8 cellular contexts compared by ENCODE assay signal in the genomic region with DNA sequence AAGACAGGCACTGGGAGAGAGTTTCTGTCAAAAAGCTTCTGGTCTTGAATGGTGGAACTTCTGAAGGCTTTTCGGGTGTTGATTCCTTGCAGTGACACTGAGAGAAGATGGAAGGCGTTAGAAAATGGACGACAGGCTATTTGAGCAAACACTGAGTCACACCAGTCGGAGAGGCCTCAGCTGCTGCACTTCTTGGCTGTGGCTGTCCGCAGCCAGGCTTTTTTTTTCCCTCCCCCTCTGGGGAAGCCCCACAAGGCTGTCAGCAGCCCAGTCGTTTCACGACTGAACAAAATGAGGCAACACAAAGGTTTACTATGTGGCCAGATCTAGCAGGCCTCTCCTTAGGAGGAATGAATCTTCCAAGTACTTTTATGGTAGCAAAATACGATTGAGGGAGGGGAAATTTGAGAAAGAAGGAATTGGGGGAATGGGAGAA. TPM values are rescaled to one million over a fixed set of nuclear protein-coding genes. Genes with fewer than 3 reads are reported as not detected.
DNase-seq lines count a peak whose midpoint lies in the region; ATAC-seq, FAIRE-seq and TF ChIP-seq lines count a peak whose summit lies in the region.

No MANE protein-coding gene starts in this region.

- WGBS in GM12878 (ENCODE audit: insufficient coverage, insufficient replicate concordance, low lambda C conversion rate, missing lambda C conversion rate): 0% methylated on average over 8 of the region's 8 CpGs
- 2% methylated on average over 8 of the region's 8 CpGs for WGBS in smooth muscle cell (ENCODE audit: low lambda C conversion rate)

- no peak for TF ChIP-seq CTCF in OCI-LY1 (IDR thresholded peaks at IDR 0.05; ENCODE audit: low read length)
- no peak for TF ChIP-seq CTCF in GM12878 (IDR thresholded peaks at IDR 0.05 in 2 of 3, conservative IDR thresholded peaks at IDR 0.05 in 1 of 3; ENCODE audit: control insufficient read depth in 2 of 3, extremely low read depth in 1 of 3, insufficient read depth in 1 of 3, low read depth in 3 of 3, low read length in 3 of 3)
- TF ChIP-seq CTCF in smooth muscle cell (IDR thresholded peaks at IDR 0.05; ENCODE audit: borderline replicate concordance, insufficient read depth, poor library complexity, severe bottlenecking): no peak

- SMC1A ChIA-PET in GM12878 (lab: Charles Lee; ENCODE audit: uncharacterized antibody, unreplicated experiment): interaction anchor here (0.6 to 22.2 kb wide), 19 partner anchors 8 to 357 kb away, joined by 3 to 470 read pairs (median 5); a partner anchor contains a TSS

- H3K27ac ChIP-seq in OCI-LY1 (ENCODE audit: low read depth, low read length, poor library complexity, severe bottlenecking): peak overlapping the region; percentile 90
- H3K27ac ChIP-seq in GM12878 (ENCODE audit: control insufficient read depth, insufficient read depth): peak overlapping the region; percentile 74
- peak overlapping the region; percentile 97 for H3K27ac ChIP-seq in smooth muscle cell (ENCODE audit: low read depth)

- H3K9me3 ChIP-seq in OCI-LY1 (ENCODE audit: low read length) (no peaks in the 10 kb centered on the region), GM12878 (replicated peaks; ENCODE audit: control insufficient read depth, insufficient read depth, low read length) (no peaks in the 10 kb centered on the region), smooth muscle cell (replicated peaks; ENCODE audit: low read depth) (no peaks in the 10 kb centered on the region)

- no TSS peak for BruUV-seq in GM12878 (replicated peaks; lab: Mats Ljungman, UMichigan)

- H3K4me3 ChIP-seq in OCI-LY1 (ENCODE audit: low read depth, low read length, poor library complexity, severe bottlenecking) (no peak overlapping the region), GM12878 (peak overlapping the region; percentile 6; the same call in 1 of the 2 replicates), smooth muscle cell (no peak overlapping the region)

- H3K9ac ChIP-seq in OCI-LY1 (ENCODE audit: low read length) (peak overlapping the region; percentile 58), GM12878 (ENCODE audit: control insufficient read depth, insufficient read depth, low read length) (peak overlapping the region; percentile 54), smooth muscle cell (ENCODE audit: low read depth) (peak overlapping the region; percentile 79)

- no peak for FAIRE-seq in GM12878 (lab: Jason Lieb, UNC)

- H2AFZ ChIP-seq in OCI-LY1 (ENCODE audit: low read length): no peak overlapping the region
- H2AFZ ChIP-seq in GM12878 (ENCODE audit: control insufficient read depth, low read depth, low read length): no peak overlapping the region
- H2AFZ ChIP-seq in smooth muscle cell (ENCODE audit: low read depth): peak overlapping the region; percentile 22

- H4K20me1 ChIP-seq in OCI-LY1 (ENCODE audit: insufficient read depth, low read length): no peaks in the 10 kb centered on the region
- no peaks in the 10 kb centered on the region for H4K20me1 ChIP-seq in GM12878 (ENCODE audit: control insufficient read depth, insufficient read depth)
- H4K20me1 ChIP-seq in smooth muscle cell (ENCODE audit: low read depth): peaks cover 3% of the 10 kb centered on the region

- peak; percentile 36 to 62; a peak in 2 of 4 replicates for TF ChIP-seq EP300 in GM12878 (IDR thresholded peaks at IDR 0.05; ENCODE audit: borderline replicate concordance in 1 of 2, control insufficient read depth in 1 of 2, low read depth in 2 of 2, low read length in 2 of 2)

- DNase-seq in C1 segment of cervical spinal cord (lab: John Stamatoyannopoulos, UW) (peak in 12 of 14 donors; percentile 10 to 87 (median 64)), GM12878 (ENCODE audit: low read depth, low spot score) (no peak), iris pigment epithelial cell (ENCODE audit: low read depth) (peak; percentile 97), smooth muscle cell (lab: John Stamatoyannopoulos, UW; ENCODE audit: unreplicated experiment) (peak; percentile 46), Kasumi-1 (lab: John Stamatoyannopoulos, UW) (no peak), NCI-H748 treated with DMSO at 0.1 percent for 48 hours (lab: John Stamatoyannopoulos, UW) (no peak)

- H3K27me3 ChIP-seq in OCI-LY1 (ENCODE audit: insufficient read depth, low read length) (no peaks in the 10 kb centered on the region), GM12878 (replicated peaks in 1 of 2; ENCODE audit: control insufficient read depth in 2 of 2, insufficient read depth in 2 of 2, low read length in 1 of 2) (no peaks in the 10 kb centered on the region), smooth muscle cell (ENCODE audit: low read depth) (no peaks in the 10 kb centered on the region)

- POLR2A ChIA-PET in GM12878 (lab: Charles Lee): interaction anchor here (0.8 to 7.1 kb wide), 11 partner anchors 10 to 186 kb away, joined by 3 to 78 read pairs (median 5); a partner anchor contains a TSS

- RAD21 ChIA-PET in GM12878 (lab: Charles Lee; ENCODE audit: unreplicated experiment): interaction anchor here (0.7 to 9.8 kb wide), 17 partner anchors 10 to 245 kb away, joined by 3 to 126 read pairs (median 5); a partner anchor contains a TSS

- TF ChIP-seq POLR2A in GM12878 (IDR thresholded peaks at IDR 0.05; ENCODE audit: low read depth, low read length): no peak

- intact Hi-C loops in GM12878 (cut with micrococcal nuclease; ENCODE audit: unreplicated experiment): loop anchor here (1.0 to 5.0 kb wide), 2 partner anchors 27 to 244 kb away; no protein-coding TSS in a partner anchor

- ATAC-seq in GM21423 (IDR thresholded peaks at IDR 0.05; ENCODE audit: unreplicated experiment) (peak; percentile 51), GM12878 (peak; percentile 93)

- peak overlapping the region; percentile 38 for H3K4me2 ChIP-seq in OCI-LY1 (ENCODE audit: low read length)
- peak overlapping the region; percentile 76; the same call in 1 of the 2 replicates for H3K4me2 ChIP-seq in GM12878 (ENCODE audit: control insufficient read depth, insufficient read depth)
- peak overlapping the region; percentile 80 for H3K4me2 ChIP-seq in smooth muscle cell

- CTCF ChIA-PET in GM12878 (lab: Yijun Ruan, JAX): interaction anchor here (0.6 to 18.9 kb wide), 14 partner anchors 10 to 251 kb away, joined by 3 to 240 read pairs (median 4); a partner anchor contains a TSS

- H3K79me2 ChIP-seq in OCI-LY1 (ENCODE audit: insufficient read depth, low read length) (peaks cover under 1% of the 10 kb centered on the region; the same call in 1 of the 2 replicates), GM12878 (ENCODE audit: control insufficient read depth, insufficient read depth, low read length) (peaks cover 29% of the 10 kb centered on the region), smooth muscle cell (ENCODE audit: low read depth) (peaks cover 37% of the 10 kb centered on the region)

- H3K4me1 ChIP-seq in OCI-LY1 (ENCODE audit: insufficient read depth, low read length, severe bottlenecking): peaks cover 59% of the 10 kb centered on the region
- H3K4me1 ChIP-seq in GM12878 (ENCODE audit: control insufficient read depth, insufficient read depth, low read length): peaks cover 40% of the 10 kb centered on the region
- peaks cover 20% of the 10 kb centered on the region for H3K4me1 ChIP-seq in smooth muscle cell (ENCODE audit: low read depth)

- H3K36me3 ChIP-seq in OCI-LY1 (ENCODE audit: insufficient read depth, low read length): peaks cover 48% of the 10 kb centered on the region
- H3K36me3 ChIP-seq in GM12878 (ENCODE audit: control insufficient read depth in 2 of 2, insufficient read depth in 2 of 2, low read length in 1 of 2): peaks cover 12 to 29% of the 10 kb centered on the region in 2 experiments
- peaks cover 5% of the 10 kb centered on the region for H3K36me3 ChIP-seq in smooth muscle cell (ENCODE audit: low read depth)

- no peaks in the 10 kb centered on the region for H3K9me2 ChIP-seq in OCI-LY1 (ENCODE audit: low read depth, low read length)

- in situ Hi-C loops in GM12878 (cut with MboI): no loop called here

- H3F3A ChIP-seq in OCI-LY1 (ENCODE audit: insufficient read depth, low read length) (no peaks in the 10 kb centered on the region), smooth muscle cell (ENCODE audit: low read depth) (peaks cover 16% of the 10 kb centered on the region)

- no peak for TF ChIP-seq RAD21 in GM12878 (IDR thresholded peaks at IDR 0.05; ENCODE audit: insufficient read depth, low read depth, low read length)

RNA-seq across cellular contexts. Expression of a gene that starts 25.9 kb away (rescaled TPM):
- total RNA-seq in GM12878 (2013; cell fraction: nucleolus; rRNA removed): 0.37 and 0.69 TPM in 2 replicates
- 0.16 and 0.45 TPM in 2 replicates for total RNA-seq in GM12878 (2014; rRNA removed)
- 0.14 TPM in 1 of 2 replicates, not detected in the other for total RNA-seq in GM12878 (2014; rRNA removed; fragmentation: Illumina TruSeq; extraction: Trizol)
- total RNA-seq in GM12878 (2021): 0.33 and 0.56 TPM in 2 replicates
- polyA plus RNA-seq in GM12878 (2011; ENCODE audit: low read depth): not detected
- polyA plus RNA-seq in GM12878 (2011; rRNA removed): 0.48 and 1.4 TPM in 2 replicates
- 2.5 TPM in 2 replicates for polyA plus RNA-seq in GM12878 (2011; cell fraction: cytosol; rRNA removed)
- 3.4 and 4.4 TPM in 2 replicates for polyA plus RNA-seq in GM12878 (2011; cell fraction: nucleus; rRNA removed)
- polyA plus RNA-seq in GM12878 (2012): 0.27 and 0.37 TPM in 2 replicates
- 0.40 and 0.57 TPM in 2 replicates for polyA plus RNA-seq in GM12878 (2014; fragmentation: Illumina TruSeq; extraction: Trizol)
- not detected for polyA plus RNA-seq in GM12878 (2014; fragmentation: Nextera tagmentation; extraction: Ambion mirVana)
- polyA plus RNA-seq in GM12878 (2014; rRNA removed): 0.44 and 0.63 TPM in 2 replicates
- polyA plus RNA-seq in GM12878 (2016; fragmentation: Nextera tagmentation; extraction: Ambion mirVana): under 1 TPM; 0.72 to 0.96 TPM
- 1.8 and 1.9 TPM in 2 replicates for polyA minus RNA-seq in GM12878 (2011; rRNA and poly(A)+ RNA removed)
- 0.73 and 1.6 TPM in 2 replicates for polyA minus RNA-seq in GM12878 (2011; cell fraction: cytosol; rRNA and poly(A)+ RNA removed)
- polyA minus RNA-seq in GM12878 (2011; cell fraction: nucleus; rRNA and poly(A)+ RNA removed): 1.5 and 2.7 TPM in 2 replicates
- 2.7 and 3.9 TPM in 2 replicates for total RNA-seq in smooth muscle cell
- polyA plus RNA-seq in smooth muscle cell: 3.9 and 4.0 TPM in 2 replicates

RNA-seq across cellular contexts. Expression of a gene that starts 35.2 kb away (rescaled TPM):
- not detected in 2 replicates for total RNA-seq in GM12878 (2013; cell fraction: nucleolus; rRNA removed)
- total RNA-seq in GM12878 (2014; rRNA removed): not detected in 2 replicates
- not detected in 2 replicates for total RNA-seq in GM12878 (2014; rRNA removed; fragmentation: Illumina TruSeq; extraction: Trizol)
- total RNA-seq in GM12878 (2021): not detected in 2 replicates
- not detected for polyA plus RNA-seq in GM12878 (2011; ENCODE audit: low read depth)
- not detected in 2 replicates for polyA plus RNA-seq in GM12878 (2011; rRNA removed)
- not detected in 2 replicates for polyA plus RNA-seq in GM12878 (2011; cell fraction: cytosol; rRNA removed)
- not detected in 2 replicates for polyA plus RNA-seq in GM12878 (2011; cell fraction: nucleus; rRNA removed)
- 0.07 TPM in 1 of 2 replicates, not detected in the other for polyA plus RNA-seq in GM12878 (2012)
- polyA plus RNA-seq in GM12878 (2014; fragmentation: Illumina TruSeq; extraction: Trizol): not detected in 2 replicates
- polyA plus RNA-seq in GM12878 (2014; fragmentation: Nextera tagmentation; extraction: Ambion mirVana): not detected
- polyA plus RNA-seq in GM12878 (2014; rRNA removed): not detected in 2 replicates
- polyA plus RNA-seq in GM12878 (2016; fragmentation: Nextera tagmentation; extraction: Ambion mirVana): not detected
- polyA minus RNA-seq in GM12878 (2011; rRNA and poly(A)+ RNA removed): not detected in 2 replicates
- polyA minus RNA-seq in GM12878 (2011; cell fraction: cytosol; rRNA and poly(A)+ RNA removed): not detected in 2 replicates
- polyA minus RNA-seq in GM12878 (2011; cell fraction: nucleus; rRNA and poly(A)+ RNA removed): not detected in 2 replicates
- total RNA-seq in smooth muscle cell: 0.09 and 0.31 TPM in 2 replicates
- polyA plus RNA-seq in smooth muscle cell: 0.45 TPM in 1 of 2 replicates, not detected in the other

RNA-seq across cellular contexts. Expression of a gene that starts 43.7 kb away (rescaled TPM):
- total RNA-seq in GM12878 (2013; cell fraction: nucleolus; rRNA removed): not detected in 2 replicates
- total RNA-seq in GM12878 (2014; rRNA removed): not detected in 2 replicates
- total RNA-seq in GM12878 (2014; rRNA removed; fragmentation: Illumina TruSeq; extraction: Trizol): not detected in 2 replicates
- total RNA-seq in GM12878 (2021): 0.28 and 0.32 TPM in 2 replicates
- polyA plus RNA-seq in GM12878 (2011; ENCODE audit: low read depth): not detected
- not detected in 2 replicates for polyA plus RNA-seq in GM12878 (2011; rRNA removed)
- not detected in 2 replicates for polyA plus RNA-seq in GM12878 (2011; cell fraction: cytosol; rRNA removed)
- 0.12 TPM in 1 of 2 replicates, not detected in the other for polyA plus RNA-seq in GM12878 (2011; cell fraction: nucleus; rRNA removed)
- not detected in 2 replicates for polyA plus RNA-seq in GM12878 (2012)
- not detected in 2 replicates for polyA plus RNA-seq in GM12878 (2014; fragmentation: Illumina TruSeq; extraction: Trizol)
- not detected for polyA plus RNA-seq in GM12878 (2014; fragmentation: Nextera tagmentation; extraction: Ambion mirVana)
- not detected in 2 replicates for polyA plus RNA-seq in GM12878 (2014; rRNA removed)
- polyA plus RNA-seq in GM12878 (2016; fragmentation: Nextera tagmentation; extraction: Ambion mirVana): not detected
- not detected in 2 replicates for polyA minus RNA-seq in GM12878 (2011; rRNA and poly(A)+ RNA removed)
- not detected in 2 replicates for polyA minus RNA-seq in GM12878 (2011; cell fraction: cytosol; rRNA and poly(A)+ RNA removed)
- polyA minus RNA-seq in GM12878 (2011; cell fraction: nucleus; rRNA and poly(A)+ RNA removed): not detected in 2 replicates
- not detected in 2 replicates for total RNA-seq in smooth muscle cell
- 0.69 TPM in 1 of 2 replicates, not detected in the other for polyA plus RNA-seq in smooth muscle cell

RNA-seq across cellular contexts. Expression of a gene that starts 51.6 kb away (rescaled TPM):
- 3.9 and 6.4 TPM in 2 replicates for total RNA-seq in GM12878 (2013; cell fraction: nucleolus; rRNA removed)
- total RNA-seq in GM12878 (2014; rRNA removed) (1.5 and 3.4 TPM in 2 replicates), GM12878 (2014; rRNA removed; fragmentation: Illumina TruSeq; extraction: Trizol) (0.31 and 0.83 TPM in 2 replicates), GM12878 (2021) (1.6 and 2.5 TPM in 2 replicates), smooth muscle cell (9.1 and 14.1 TPM in 2 replicates)
- 0.71 TPM for polyA plus RNA-seq in GM12878 (2011; ENCODE audit: low read depth)
- polyA plus RNA-seq in GM12878 (2011; rRNA removed) (0.69 and 1.2 TPM in 2 replicates), GM12878 (2014; fragmentation: Illumina TruSeq; extraction: Trizol) (0.03 and 0.37 TPM in 2 replicates), GM12878 (2014; fragmentation: Nextera tagmentation; extraction: Ambion mirVana) (under 1 TPM in 1 of 2 experiments, not detected in 1; 0.15 TPM), GM12878 (2014; rRNA removed) (0.60 and 1.6 TPM in 2 replicates), GM12878 (2016; fragmentation: Nextera tagmentation; extraction: Ambion mirVana) (1 to 10 TPM; 1.3 to 1.5 TPM), smooth muscle cell (29.0 and 45.7 TPM in 2 replicates)
- 1.5 and 2.2 TPM in 2 replicates for polyA plus RNA-seq in GM12878 (2011; cell fraction: cytosol; rRNA removed)
- polyA plus RNA-seq in GM12878 (2011; cell fraction: nucleus; rRNA removed): 9.2 and 13.9 TPM in 2 replicates
- polyA plus RNA-seq in GM12878 (2012): 2.2 and 2.3 TPM in 2 replicates
- 0.59 and 0.67 TPM in 2 replicates for polyA minus RNA-seq in GM12878 (2011; rRNA and poly(A)+ RNA removed)
- 0.40 and 2.0 TPM in 2 replicates for polyA minus RNA-seq in GM12878 (2011; cell fraction: cytosol; rRNA and poly(A)+ RNA removed)
- 2.2 and 2.9 TPM in 2 replicates for polyA minus RNA-seq in GM12878 (2011; cell fraction: nucleus; rRNA and poly(A)+ RNA removed)

Comparison
In these comparisons a context has a peak if more than half of its experiments do, and no peak if none do; other contexts are left out.
1. DNase-seq: peak in C1 segment of cervical spinal cord (12 of 14), iris pigment epithelial cell (single experiment) and smooth muscle cell (single experiment); none in GM12878 (single experiment), Kasumi-1 (0 of 2) and NCI-H748 treated with DMSO at 0.1 percent for 48 hours (single experiment).
2. Peak in every context shown above with its lines, with median percentiles within 50 percentile points of each other: H3K27ac ChIP-seq, H3K4me2 ChIP-seq and H3K9ac ChIP-seq.